In the genomic region with DNA sequence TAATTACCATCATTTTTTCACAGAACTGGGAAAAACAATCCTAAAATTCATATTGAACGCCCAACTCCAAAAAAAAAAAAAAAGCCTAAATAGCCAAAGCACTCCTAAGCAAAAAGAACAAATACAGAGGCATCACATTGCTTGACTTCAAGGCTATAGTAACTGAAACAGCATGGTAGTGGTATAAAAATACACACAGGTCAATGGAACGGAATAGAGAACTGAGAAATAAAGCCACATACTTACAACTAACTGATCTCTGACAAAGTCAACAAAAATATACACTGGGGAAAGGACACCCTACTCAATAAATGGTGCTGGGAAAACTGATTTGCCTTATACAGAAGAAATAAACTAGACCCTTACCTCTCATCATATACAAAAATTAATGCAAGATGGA, we compare ENCODE assay signal across 16 cellular contexts.
DNase-seq lines count a peak whose midpoint lies in the region; ATAC-seq lines count a peak whose summit lies in the region.
"Had no signal": no experiment of that assay in that cellular context is flagged by ENCODE, and none has a peak within 500 bp of the region (broad histone marks: within the 10 kb centered on the region; RNA-seq: fewer than 3 reads in every experiment).

No MANE protein-coding gene starts in this region.

- ATAC-seq in GM18519 (IDR thresholded peaks at IDR 0.05; ENCODE audit: low FRiP score, unreplicated experiment) (peak; percentile 74), GM19463 (IDR thresholded peaks at IDR 0.05; ENCODE audit: unreplicated experiment) (peak; percentile 50), HG03025 (IDR thresholded peaks at IDR 0.05; ENCODE audit: low FRiP score, unreplicated experiment) (peak; percentile 67), esophagus mucosa (no peak)
- ATAC-seq: A549 had no signal

- DNase-seq in MV-4-11 (lab: John Stamatoyannopoulos, UW): peak; percentile 18
- DNase-seq in hypothalamus (lab: John Stamatoyannopoulos, UW): no peak
- DNase-seq in NCI-H1436 treated with DMSO at 0.1 percent for 48 hours (lab: John Stamatoyannopoulos, UW): no peak
- DNase-seq: C1 segment of cervical spinal cord, DND-41, NCI-H1436, NCI-H2029 treated with DMSO at 0.1 percent for 48 hours, NCI-H2171 treated with DMSO at 0.1 percent for 48 hours, NCI-H446 treated with DMSO at 0.1 percent for 48 hours, RPMI8226, SIG-M5 had no signal
